ENCODE assay signal across 1 cellular context in the genomic region with DNA sequence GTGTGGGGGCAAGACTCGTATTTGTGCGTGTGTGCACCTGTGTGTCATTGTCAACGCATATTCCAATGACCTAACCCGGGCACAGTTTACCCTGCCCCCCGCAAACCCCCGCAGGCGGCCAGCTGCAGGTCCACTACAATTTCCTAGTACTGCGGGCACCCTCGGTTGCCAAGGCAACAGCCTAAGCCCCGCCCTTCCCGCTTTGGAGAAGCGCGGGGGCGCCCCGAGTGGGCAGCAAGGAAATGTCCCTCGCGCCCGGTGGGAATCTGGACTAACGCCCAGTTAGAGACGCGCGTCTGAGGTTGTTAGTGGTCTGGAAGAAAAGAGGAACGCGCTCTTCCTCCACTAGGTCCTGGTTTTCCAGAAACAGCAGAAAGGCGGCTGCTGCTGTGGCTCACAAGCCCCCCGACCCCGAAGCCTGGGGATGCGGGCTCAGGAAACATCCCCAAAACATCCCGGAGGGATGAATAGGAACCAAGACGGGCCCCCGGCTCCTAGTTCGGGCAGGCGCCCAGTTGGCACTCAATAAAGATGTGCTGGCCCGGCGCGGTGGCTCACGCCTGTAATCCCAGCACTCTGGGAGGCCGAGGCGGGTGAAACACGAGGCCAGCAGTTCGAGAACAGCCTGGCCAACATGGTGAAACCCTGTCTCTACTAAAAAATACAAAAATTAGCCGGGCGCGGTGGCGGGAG.
A peak's percentile ranks its signal among the peaks of the same experiment; 100 is the strongest.
TF ChIP-seq lines count a peak whose summit lies in the region.

No MANE protein-coding gene starts in this region.

TF ChIP-seq in K562, 482 proteins besides CTCF, POLR2A, EP300 and RAD21:
- TF ChIP-seq CSDE1 (IDR thresholded peaks at IDR 0.05) (peak in 1 of 2 experiments; percentile 57; a peak in 1 of 4 replicates), BCOR (IDR thresholded peaks at IDR 0.05) (no peak), EGR1 (conservative IDR thresholded peaks at IDR 0.05) (peak; percentile 70), ZNF584 (CRISPR knock-in tag; IDR thresholded peaks at IDR 0.05; ENCODE audit: low read depth) (no peak), RNF2 (IDR thresholded peaks at IDR 0.05) (no peak), NFIC (IDR thresholded peaks at IDR 0.05) (peak; percentile 30; the same call in 1 of the 2 replicates), RB1 (IDR thresholded peaks at IDR 0.05; ENCODE audit: low read depth) (0 out of 2 replicates have a peak, but pooled peaks have one; percentile 13), RFX1 (IDR thresholded peaks at IDR 0.05) (peak; percentile 95), MXI1 (IDR thresholded peaks at IDR 0.05; ENCODE audit: low read depth, low read length) (0 out of 2 replicates have a peak, but pooled peaks have one; percentile 24), SPI1 (IDR thresholded peaks at IDR 0.05; ENCODE audit: borderline replicate concordance, low read depth, low read length) (peak; percentile 29; the same call in 1 of the 2 replicates)
- TF ChIP-seq, protein P1, sequence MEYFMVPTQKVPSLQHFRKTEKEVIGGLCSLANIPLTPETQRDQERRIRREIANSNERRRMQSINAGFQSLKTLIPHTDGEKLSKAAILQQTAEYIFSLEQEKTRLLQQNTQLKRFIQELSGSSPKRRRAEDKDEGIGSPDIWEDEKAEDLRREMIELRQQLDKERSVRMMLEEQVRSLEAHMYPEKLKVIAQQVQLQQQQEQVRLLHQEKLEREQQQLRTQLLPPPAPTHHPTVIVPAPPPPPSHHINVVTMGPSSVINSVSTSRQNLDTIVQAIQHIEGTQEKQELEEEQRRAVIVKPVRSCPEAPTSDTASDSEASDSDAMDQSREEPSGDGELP (CRISPR knock-in tag; IDR thresholded peaks at IDR 0.05; ENCODE audit: borderline replicate concordance) = peak; percentile 54; the same call in 1 of the 2 replicates
- TF ChIP-seq, protein P2, sequence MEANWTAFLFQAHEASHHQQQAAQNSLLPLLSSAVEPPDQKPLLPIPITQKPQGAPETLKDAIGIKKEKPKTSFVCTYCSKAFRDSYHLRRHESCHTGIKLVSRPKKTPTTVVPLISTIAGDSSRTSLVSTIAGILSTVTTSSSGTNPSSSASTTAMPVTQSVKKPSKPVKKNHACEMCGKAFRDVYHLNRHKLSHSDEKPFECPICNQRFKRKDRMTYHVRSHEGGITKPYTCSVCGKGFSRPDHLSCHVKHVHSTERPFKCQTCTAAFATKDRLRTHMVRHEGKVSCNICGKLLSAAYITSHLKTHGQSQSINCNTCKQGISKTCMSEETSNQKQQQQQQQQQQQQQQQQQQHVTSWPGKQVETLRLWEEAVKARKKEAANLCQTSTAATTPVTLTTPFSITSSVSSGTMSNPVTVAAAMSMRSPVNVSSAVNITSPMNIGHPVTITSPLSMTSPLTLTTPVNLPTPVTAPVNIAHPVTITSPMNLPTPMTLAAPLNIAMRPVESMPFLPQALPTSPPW (CRISPR knock-in tag; IDR thresholded peaks at IDR 0.05) = peak; percentile 42
- TF ChIP-seq, protein P3, sequence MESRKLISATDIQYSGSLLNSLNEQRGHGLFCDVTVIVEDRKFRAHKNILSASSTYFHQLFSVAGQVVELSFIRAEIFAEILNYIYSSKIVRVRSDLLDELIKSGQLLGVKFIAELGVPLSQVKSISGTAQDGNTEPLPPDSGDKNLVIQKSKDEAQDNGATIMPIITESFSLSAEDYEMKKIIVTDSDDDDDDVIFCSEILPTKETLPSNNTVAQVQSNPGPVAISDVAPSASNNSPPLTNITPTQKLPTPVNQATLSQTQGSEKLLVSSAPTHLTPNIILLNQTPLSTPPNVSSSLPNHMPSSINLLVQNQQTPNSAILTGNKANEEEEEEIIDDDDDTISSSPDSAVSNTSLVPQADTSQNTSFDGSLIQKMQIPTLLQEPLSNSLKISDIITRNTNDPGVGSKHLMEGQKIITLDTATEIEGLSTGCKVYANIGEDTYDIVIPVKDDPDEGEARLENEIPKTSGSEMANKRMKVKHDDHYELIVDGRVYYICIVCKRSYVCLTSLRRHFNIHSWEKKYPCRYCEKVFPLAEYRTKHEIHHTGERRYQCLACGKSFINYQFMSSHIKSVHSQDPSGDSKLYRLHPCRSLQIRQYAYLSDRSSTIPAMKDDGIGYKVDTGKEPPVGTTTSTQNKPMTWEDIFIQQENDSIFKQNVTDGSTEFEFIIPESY (CRISPR knock-in tag; IDR thresholded peaks at IDR 0.05) = peak; percentile 81; the same call in 1 of the 2 replicates
